Comparison of ENCODE assay signal across 13 cellular contexts in genomic region chr17:67223924-67224323, GRCh38. TPM values are rescaled to one million over a fixed set of nuclear protein-coding genes. Genes with fewer than 3 reads are reported as not detected.
DNase-seq lines count a peak whose midpoint lies in the region; ATAC-seq, FAIRE-seq and TF ChIP-seq lines count a peak whose summit lies in the region.
"Had no signal": no experiment of that assay in that cellular context is flagged by ENCODE, and none has a peak within 500 bp of the region (broad histone marks: within the 10 kb centered on the region; RNA-seq: fewer than 3 reads in every experiment).

No MANE protein-coding gene starts in this region.

- no peak overlapping the region for H3K27ac ChIP-seq in CD4-positive, alpha-beta memory T cell (ENCODE audit: low read depth, low read length)
- H3K27ac ChIP-seq in RWPE2 (ENCODE audit: poor library complexity, severe bottlenecking) = no peak overlapping the region
- no peak overlapping the region for H3K27ac ChIP-seq in H1 (ENCODE audit: low read depth, low read length)
- no peak overlapping the region for H3K27ac ChIP-seq in neuronal stem cell (replicated peaks; ENCODE audit: low read length)
- H3K27ac ChIP-seq: KMS-11, suprapubic skin had no signal

- CTCF ChIA-PET in CD4-positive, alpha-beta memory T cell (lab: Charles Lee; ENCODE audit: partially characterized antibody) = interaction anchor here (1.4 to 6.3 kb wide), 2 partner anchors 19 to 68 kb away, joined by 5 to 93 read pairs; no protein-coding TSS in a partner anchor
- CTCF ChIA-PET in H1 (lab: Charles Lee; ENCODE audit: partially characterized antibody) = interaction anchor here (0.6 to 1.4 kb wide), 7 partner anchors 8 to 141 kb away, joined by 3 to 5 read pairs (median 4); no protein-coding TSS in a partner anchor

- H2BK20ac ChIP-seq in H1 (ENCODE audit: low read length) = no peak overlapping the region

- TF ChIP-seq EP300 in H1 (IDR thresholded peaks at IDR 0.05; ENCODE audit: borderline replicate concordance in 1 of 2, low read depth in 2 of 2, low read length in 2 of 2) = no peak

- H3K36me3 Mint-ChIP-seq in CD4-positive, alpha-beta memory T cell = peaks cover 18 to 47% of the 10 kb centered on the region in 2 donors

- TF ChIP-seq CTCF in RWPE2 (IDR thresholded peaks at IDR 0.05; ENCODE audit: poor library complexity, severe bottlenecking) (no peak), H1 (IDR thresholded peaks at IDR 0.05; ENCODE audit: control extremely low read depth in 1 of 3, insufficient read depth in 1 of 3, low read depth in 1 of 3, low read length in 3 of 3) (no peak)

- TF ChIP-seq RAD21 in H1 (IDR thresholded peaks at IDR 0.05 in 1 of 2, conservative IDR thresholded peaks at IDR 0.05 in 1 of 2; ENCODE audit: low read depth in 2 of 2, low read length in 2 of 2) = no peak

- H3K23me2 ChIP-seq in H1 (ENCODE audit: low read depth, low read length) = no peaks in the 10 kb centered on the region; the same call in 1 of the 2 replicates

- H3K9me3 Mint-ChIP-seq in CD4-positive, alpha-beta memory T cell = no peaks in the 10 kb centered on the region

- H3K79me2 ChIP-seq in H1 (ENCODE audit: control insufficient read depth in 1 of 2, insufficient read depth in 2 of 2, low read length in 2 of 2) = peaks cover 5 to 47% of the 10 kb centered on the region in 2 experiments; a peak in 3 of 4 replicates

- H3K14ac ChIP-seq in H1 (ENCODE audit: insufficient read length) (no peak overlapping the region), neuronal stem cell (ENCODE audit: low read length) (no peak overlapping the region)

- H2AK5ac ChIP-seq in H1 (ENCODE audit: low read depth, low read length) (no peak overlapping the region), neuronal stem cell (ENCODE audit: low read depth, low read length) (no peak overlapping the region)

- H3K4me3 ChIP-seq in CD4-positive, alpha-beta memory T cell (ENCODE audit: low read length in 2 of 2) = no peak overlapping the region
- no peak overlapping the region for H3K4me3 ChIP-seq in RWPE2 (ENCODE audit: severe bottlenecking)
- H3K4me3 ChIP-seq in H1 (ENCODE audit: extremely low read depth in 1 of 4, insufficient read depth in 2 of 4, low read depth in 3 of 4, low read length in 4 of 4) = no peak overlapping the region
- no peak overlapping the region for H3K4me3 ChIP-seq in neuronal stem cell (ENCODE audit: low read length in 2 of 2)
- H3K4me3 ChIP-seq: mucosa of descending colon, suprapubic skin had no signal

- H3K36me3 ChIP-seq in CD4-positive, alpha-beta memory T cell (ENCODE audit: insufficient read depth, low read length) = no peaks in the 10 kb centered on the region
- H3K36me3 ChIP-seq in RWPE2 (ENCODE audit: low read depth) (peaks cover 44% of the 10 kb centered on the region), H1 (ENCODE audit: control insufficient read depth in 2 of 4, insufficient read depth in 4 of 4, low read length in 3 of 4) (peaks cover 0 to 8% (median 0%) of the 10 kb centered on the region in 4 experiments; a peak in 1 of 8 replicates), neuronal stem cell (replicated peaks in 1 of 2; ENCODE audit: control insufficient read depth in 2 of 2, insufficient read depth in 2 of 2, low read length in 2 of 2) (peaks cover 5 to 19% of the 10 kb centered on the region in 2 donors)

- H2BK15ac ChIP-seq in H1 (ENCODE audit: low read length) (no peak overlapping the region), neuronal stem cell (ENCODE audit: low read length) (no peak overlapping the region)

- no peak for DNase-seq in CD4-positive, alpha-beta memory T cell
- DNase-seq in ELF-1 (ENCODE audit: low read depth, low spot score) = peak; percentile 29
- DNase-seq in RWPE2 (ENCODE audit: low spot score) = no peak
- no peak for DNase-seq in H1 (ENCODE audit: low read depth in 1 of 2, low spot score in 2 of 2)
- no peak for DNase-seq in neuronal stem cell (ENCODE audit: low spot score)
- no peak for DNase-seq in Right ventricle myocardium inferior (ENCODE audit: missing footprints)
- DNase-seq in OCI-M2 (lab: John Stamatoyannopoulos, UW; ENCODE audit: unreplicated experiment) = no peak
- DNase-seq: mucosa of descending colon, NCI-H2107 had no signal

- 86% methylated on average over 6 of the region's 6 CpGs; no CpG with 5 or more reads in 1 of the 2 experiments for WGBS in H1 (ENCODE audit: extremely low coverage in 1 of 2, insufficient coverage in 1 of 2, insufficient read length in 1 of 2, insufficient replicate concordance in 2 of 2, low coverage in 1 of 2, low lambda C conversion rate in 2 of 2, missing lambda C conversion rate in 1 of 2), 2 experiments
- WGBS in neuronal stem cell (ENCODE audit: extremely low coverage in 2 of 2, insufficient read length in 2 of 2, insufficient replicate concordance in 1 of 2), 2 donors = no CpG with 5 or more reads among the region's 6 CpGs

- intact Hi-C loops in CD4-positive, alpha-beta memory T cell (cut with micrococcal nuclease) = no loop called here
- intact Hi-C loops in Right ventricle myocardium inferior (cut with DNase I) = loop anchor here (2.0 kb wide), 1 partner anchor 69 kb away; no protein-coding TSS in a partner anchor

- no peak overlapping the region for H3K56ac ChIP-seq in H1 (replicated peaks; ENCODE audit: insufficient read length, low read depth, low read length)

- H2AFZ ChIP-seq in H1 (ENCODE audit: low read length) (no peak overlapping the region), neuronal stem cell (ENCODE audit: low read length) (no peak overlapping the region)

- peaks cover 4 to 7% of the 10 kb centered on the region in 2 experiments for H4K20me1 ChIP-seq in H1 (replicated peaks in 1 of 2; ENCODE audit: control insufficient read depth in 1 of 2, insufficient read depth in 2 of 2, low read length in 2 of 2)

- H3K4me2 ChIP-seq in H1 (ENCODE audit: insufficient read depth in 1 of 2, low read depth in 2 of 2, low read length in 2 of 2) (no peak overlapping the region), neuronal stem cell (ENCODE audit: insufficient read depth, low read length, poor library complexity, severe bottlenecking) (no peak overlapping the region)
- H3K4me2 ChIP-seq: KMS-11 had no signal

- no peak for FAIRE-seq in H1 (lab: Jason Lieb, UNC)
- FAIRE-seq: TTC549 had no signal

- H2BK5ac ChIP-seq in H1 (ENCODE audit: low read depth, low read length) (no peak overlapping the region), neuronal stem cell (ENCODE audit: low read length) (no peak overlapping the region)

- no peak overlapping the region for H4K8ac ChIP-seq in H1 (ENCODE audit: extremely low read depth, insufficient read depth, low read length)
- no peak overlapping the region for H4K8ac ChIP-seq in neuronal stem cell (ENCODE audit: low read depth, low read length)

- no peaks in the 10 kb centered on the region for H3K27me3 Mint-ChIP-seq in CD4-positive, alpha-beta memory T cell

- peaks cover 27% of the 10 kb centered on the region for H3K4me1 ChIP-seq in CD4-positive, alpha-beta memory T cell (ENCODE audit: insufficient read depth, low read length)
- H3K4me1 ChIP-seq in RWPE2 (ENCODE audit: insufficient read depth, poor library complexity, severe bottlenecking) = no peaks in the 10 kb centered on the region
- H3K4me1 ChIP-seq in H1 (replicated peaks in 1 of 4; ENCODE audit: control insufficient read depth in 3 of 4, insufficient read depth in 4 of 4, low read length in 3 of 4) = no peaks in the 10 kb centered on the region
- no peaks in the 10 kb centered on the region for H3K4me1 ChIP-seq in neuronal stem cell (ENCODE audit: control insufficient read depth in 2 of 2, insufficient read depth in 1 of 2, low read depth in 1 of 2, low read length in 2 of 2)

- no peak overlapping the region for H2BK120ac ChIP-seq in H1 (replicated peaks; ENCODE audit: low read depth, low read length)
- no peak overlapping the region for H2BK120ac ChIP-seq in neuronal stem cell (ENCODE audit: low read depth, low read length)

- ATAC-seq in RWPE2 (ENCODE audit: low read depth) = peak; percentile 51; the same call in 1 of the 3 replicates
- no peak for ATAC-seq in Right ventricle myocardium inferior
- ATAC-seq: mucosa of descending colon, Panc1 had no signal

- H3K18ac ChIP-seq in H1 (ENCODE audit: extremely low read depth, low read length) (no peak overlapping the region), neuronal stem cell (ENCODE audit: low read length) (no peak overlapping the region)

- no peak for TF ChIP-seq POLR2A in H1 (IDR thresholded peaks at IDR 0.05; ENCODE audit: control extremely low read depth in 1 of 2, low read depth in 2 of 2, low read length in 2 of 2)

- no peaks in the 10 kb centered on the region for H3K9me3 ChIP-seq in CD4-positive, alpha-beta memory T cell (ENCODE audit: control insufficient read depth in 1 of 2, low read length in 2 of 2)
- peaks cover 2% of the 10 kb centered on the region for H3K9me3 ChIP-seq in RWPE2 (ENCODE audit: severe bottlenecking)
- no peaks in the 10 kb centered on the region for H3K9me3 ChIP-seq in H1 (ENCODE audit: insufficient read depth in 2 of 2, low read depth in 1 of 2, low read length in 1 of 2)
- H3K9me3 ChIP-seq in neuronal stem cell (replicated peaks in 1 of 2; ENCODE audit: control insufficient read depth in 2 of 2, insufficient read depth in 1 of 2, low read depth in 1 of 2, low read length in 2 of 2) = no peaks in the 10 kb centered on the region
- H3K9me3 ChIP-seq: mucosa of descending colon, suprapubic skin had no signal

- peaks cover 44 to 76% (median 63%) of the 10 kb centered on the region in 4 donors for H3K4me1 Mint-ChIP-seq in CD4-positive, alpha-beta memory T cell

- no peak overlapping the region for H4K91ac ChIP-seq in H1 (replicated peaks; ENCODE audit: insufficient read length, low read length)
- H4K91ac ChIP-seq in neuronal stem cell (ENCODE audit: low read depth, low read length, poor library complexity) = no peak overlapping the region

- H4K5ac ChIP-seq in H1 (ENCODE audit: insufficient read length, low read depth, low read length) = no peak overlapping the region

- H3K79me1 ChIP-seq in H1 (ENCODE audit: low read depth, low read length) = peaks cover 5% of the 10 kb centered on the region; the same call in 1 of the 2 replicates
- H3K79me1 ChIP-seq in neuronal stem cell (ENCODE audit: low read depth, low read length) = peaks cover 3% of the 10 kb centered on the region

- H3K23ac ChIP-seq in H1 (ENCODE audit: insufficient read length) (no peak overlapping the region), neuronal stem cell (ENCODE audit: low read depth, low read length, poor library complexity) (no peak overlapping the region)

- H3K4ac ChIP-seq in H1 (replicated peaks; ENCODE audit: insufficient read length, low read depth, low read length) = no peak overlapping the region
- no peak overlapping the region for H3K4ac ChIP-seq in neuronal stem cell (ENCODE audit: low read length)

- no peaks in the 10 kb centered on the region for H3K27me3 ChIP-seq in CD4-positive, alpha-beta memory T cell (ENCODE audit: insufficient read depth, low read length)
- H3K27me3 ChIP-seq in RWPE2 (ENCODE audit: insufficient read depth, poor library complexity, severe bottlenecking) (no peaks in the 10 kb centered on the region), H1 (replicated peaks in 1 of 4; ENCODE audit: control insufficient read depth in 3 of 4, extremely low read depth in 1 of 4, insufficient read depth in 3 of 4, low read length in 3 of 4) (no peaks in the 10 kb centered on the region), neuronal stem cell (ENCODE audit: control insufficient read depth in 3 of 3, insufficient read depth in 3 of 3, low read depth in 1 of 3, low read length in 3 of 3) (no peaks in the 10 kb centered on the region)
- H3K27me3 ChIP-seq: suprapubic skin had no signal

- POLR2A ChIA-PET in CD4-positive, alpha-beta memory T cell (lab: Charles Lee; ENCODE audit: partially characterized antibody) = interaction anchor here (1.3 kb wide), 1 partner anchor 68 kb away, joined by 3 read pairs; no protein-coding TSS in a partner anchor
- POLR2A ChIA-PET in H1 (lab: Charles Lee; ENCODE audit: partially characterized antibody) = interaction anchor here (0.8 kb wide), 1 partner anchor 9 kb away, joined by 3 read pairs; no protein-coding TSS in a partner anchor

- H2BK12ac ChIP-seq in H1 (ENCODE audit: low read depth, low read length) (no peak overlapping the region), neuronal stem cell (ENCODE audit: low read length) (no peak overlapping the region)

- peak overlapping the region in 2 of 8 donors; percentile 12 to 20 for H3K4me3 Mint-ChIP-seq in CD4-positive, alpha-beta memory T cell

- H3K9ac ChIP-seq in H1 (replicated peaks in 1 of 4; ENCODE audit: extremely low read depth in 1 of 4, low read depth in 3 of 4, low read length in 3 of 4) (no peak overlapping the region), neuronal stem cell (ENCODE audit: low read depth, low read length, poor library complexity) (no peak overlapping the region)
- H3K9ac ChIP-seq: KMS-11 had no signal

- H3K27ac Mint-ChIP-seq in CD4-positive, alpha-beta memory T cell = peak overlapping the region in 4 of 7 donors; percentile 13 to 44 (median 23)

RNA-seq across cellular contexts. Expression of gene HELZ, which starts 21.1 kb away (rescaled TPM):
- 100 to 1,000 TPM; 100 to 104 TPM for total RNA-seq in CD4-positive, alpha-beta memory T cell
- polyA plus RNA-seq in CD4-positive, alpha-beta memory T cell = 10 to 100 TPM; 32.0 to 72.3 TPM
- 47.3 and 48.7 TPM in 2 replicates for total RNA-seq in H1 (2021; fragmentation: NEBNext Ultra II Directional; extraction: Animal tissue kit (Norgen Biotek cat#: 25700))
- 7.9 and 10.0 TPM in 2 replicates for polyA plus RNA-seq in H1 (2011; rRNA removed)
- 10.1 TPM for polyA plus RNA-seq in H1 (2011; cell fraction: cytosol; rRNA removed)
- 14.5 TPM for polyA plus RNA-seq in H1 (2011; cell fraction: nucleus; rRNA removed)
- polyA plus RNA-seq in H1 (2012, experiment 1 of 2) = 5.4 to 17.7 TPM (median 9.1 TPM) in 4 replicates
- 0.30 TPM for polyA plus RNA-seq in H1 (2012, experiment 2 of 2)
- polyA plus RNA-seq in H1 (2013, experiment 1 of 2) = 12.5 TPM
- polyA plus RNA-seq in H1 (2013, experiment 2 of 2) = 11.5 TPM
- 49.8 and 73.0 TPM in 2 replicates for polyA minus RNA-seq in H1 (2011; rRNA and poly(A)+ RNA removed)
- polyA minus RNA-seq in H1 (2011; cell fraction: cytosol; rRNA and poly(A)+ RNA removed) = 30.8 TPM
- polyA minus RNA-seq in H1 (2011; cell fraction: nucleus; rRNA and poly(A)+ RNA removed) = 62.5 TPM
- polyA plus RNA-seq in neuronal stem cell (2013, experiment 1 of 2) = 10.0 TPM
- 10.7 TPM for polyA plus RNA-seq in neuronal stem cell (2013, experiment 2 of 2)
- total RNA-seq in Right ventricle myocardium inferior = 31.4 TPM
